2 cellular contexts compared by ENCODE assay signal in genomic region chr5:82313016-82313415, GRCh38.
TF ChIP-seq lines count a peak whose summit lies in the region.

No MANE protein-coding gene starts in this region.

TF ChIP-seq in HCT116, 20 proteins besides CTCF, POLR2A, EP300 and RAD21 (continued from another document):
- TF ChIP-seq, protein P1, sequence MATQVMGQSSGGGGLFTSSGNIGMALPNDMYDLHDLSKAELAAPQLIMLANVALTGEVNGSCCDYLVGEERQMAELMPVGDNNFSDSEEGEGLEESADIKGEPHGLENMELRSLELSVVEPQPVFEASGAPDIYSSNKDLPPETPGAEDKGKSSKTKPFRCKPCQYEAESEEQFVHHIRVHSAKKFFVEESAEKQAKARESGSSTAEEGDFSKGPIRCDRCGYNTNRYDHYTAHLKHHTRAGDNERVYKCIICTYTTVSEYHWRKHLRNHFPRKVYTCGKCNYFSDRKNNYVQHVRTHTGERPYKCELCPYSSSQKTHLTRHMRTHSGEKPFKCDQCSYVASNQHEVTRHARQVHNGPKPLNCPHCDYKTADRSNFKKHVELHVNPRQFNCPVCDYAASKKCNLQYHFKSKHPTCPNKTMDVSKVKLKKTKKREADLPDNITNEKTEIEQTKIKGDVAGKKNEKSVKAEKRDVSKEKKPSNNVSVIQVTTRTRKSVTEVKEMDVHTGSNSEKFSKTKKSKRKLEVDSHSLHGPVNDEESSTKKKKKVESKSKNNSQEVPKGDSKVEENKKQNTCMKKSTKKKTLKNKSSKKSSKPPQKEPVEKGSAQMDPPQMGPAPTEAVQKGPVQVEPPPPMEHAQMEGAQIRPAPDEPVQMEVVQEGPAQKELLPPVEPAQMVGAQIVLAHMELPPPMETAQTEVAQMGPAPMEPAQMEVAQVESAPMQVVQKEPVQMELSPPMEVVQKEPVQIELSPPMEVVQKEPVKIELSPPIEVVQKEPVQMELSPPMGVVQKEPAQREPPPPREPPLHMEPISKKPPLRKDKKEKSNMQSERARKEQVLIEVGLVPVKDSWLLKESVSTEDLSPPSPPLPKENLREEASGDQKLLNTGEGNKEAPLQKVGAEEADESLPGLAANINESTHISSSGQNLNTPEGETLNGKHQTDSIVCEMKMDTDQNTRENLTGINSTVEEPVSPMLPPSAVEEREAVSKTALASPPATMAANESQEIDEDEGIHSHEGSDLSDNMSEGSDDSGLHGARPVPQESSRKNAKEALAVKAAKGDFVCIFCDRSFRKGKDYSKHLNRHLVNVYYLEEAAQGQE (IDR thresholded peaks at IDR 0.05; ENCODE audit: low read depth): no peak
- peak; percentile 91 for TF ChIP-seq TCF7L2 (IDR thresholded peaks at IDR 0.05; ENCODE audit: borderline replicate concordance, extremely low read depth, insufficient read depth, insufficient read length)
- no peak for TF ChIP-seq EGR1 (IDR thresholded peaks at IDR 0.05; ENCODE audit: low read depth)
- TF ChIP-seq ELF1 (IDR thresholded peaks at IDR 0.05; ENCODE audit: borderline replicate concordance, low read depth): no peak

TF ChIP-seq in WTC11, 78 proteins besides CTCF, POLR2A, EP300 and RAD21 (continued from another document):
- TF ChIP-seq USF1 (CRISPR knock-in tag; IDR thresholded peaks at IDR 0.05) (no peak), ELF4 (CRISPR knock-in tag; IDR thresholded peaks at IDR 0.05; ENCODE audit: low read depth) (no peak), FOXK1 (CRISPR knock-in tag; IDR thresholded peaks at IDR 0.05) (no peak)
- TF ChIP-seq, protein P2, sequence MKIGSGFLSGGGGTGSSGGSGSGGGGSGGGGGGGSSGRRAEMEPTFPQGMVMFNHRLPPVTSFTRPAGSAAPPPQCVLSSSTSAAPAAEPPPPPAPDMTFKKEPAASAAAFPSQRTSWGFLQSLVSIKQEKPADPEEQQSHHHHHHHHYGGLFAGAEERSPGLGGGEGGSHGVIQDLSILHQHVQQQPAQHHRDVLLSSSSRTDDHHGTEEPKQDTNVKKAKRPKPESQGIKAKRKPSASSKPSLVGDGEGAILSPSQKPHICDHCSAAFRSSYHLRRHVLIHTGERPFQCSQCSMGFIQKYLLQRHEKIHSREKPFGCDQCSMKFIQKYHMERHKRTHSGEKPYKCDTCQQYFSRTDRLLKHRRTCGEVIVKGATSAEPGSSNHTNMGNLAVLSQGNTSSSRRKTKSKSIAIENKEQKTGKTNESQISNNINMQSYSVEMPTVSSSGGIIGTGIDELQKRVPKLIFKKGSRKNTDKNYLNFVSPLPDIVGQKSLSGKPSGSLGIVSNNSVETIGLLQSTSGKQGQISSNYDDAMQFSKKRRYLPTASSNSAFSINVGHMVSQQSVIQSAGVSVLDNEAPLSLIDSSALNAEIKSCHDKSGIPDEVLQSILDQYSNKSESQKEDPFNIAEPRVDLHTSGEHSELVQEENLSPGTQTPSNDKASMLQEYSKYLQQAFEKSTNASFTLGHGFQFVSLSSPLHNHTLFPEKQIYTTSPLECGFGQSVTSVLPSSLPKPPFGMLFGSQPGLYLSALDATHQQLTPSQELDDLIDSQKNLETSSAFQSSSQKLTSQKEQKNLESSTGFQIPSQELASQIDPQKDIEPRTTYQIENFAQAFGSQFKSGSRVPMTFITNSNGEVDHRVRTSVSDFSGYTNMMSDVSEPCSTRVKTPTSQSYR (CRISPR knock-in tag; IDR thresholded peaks at IDR 0.05): no peak
- TF ChIP-seq, protein P3, sequence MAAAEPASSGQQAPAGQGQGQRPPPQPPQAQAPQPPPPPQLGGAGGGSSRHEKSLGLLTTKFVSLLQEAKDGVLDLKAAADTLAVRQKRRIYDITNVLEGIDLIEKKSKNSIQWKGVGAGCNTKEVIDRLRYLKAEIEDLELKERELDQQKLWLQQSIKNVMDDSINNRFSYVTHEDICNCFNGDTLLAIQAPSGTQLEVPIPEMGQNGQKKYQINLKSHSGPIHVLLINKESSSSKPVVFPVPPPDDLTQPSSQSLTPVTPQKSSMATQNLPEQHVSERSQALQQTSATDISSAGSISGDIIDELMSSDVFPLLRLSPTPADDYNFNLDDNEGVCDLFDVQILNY (CRISPR knock-in tag; IDR thresholded peaks at IDR 0.05): no peak
